Comparison of ENCODE assay signal across 14 cellular contexts in the genomic region with DNA sequence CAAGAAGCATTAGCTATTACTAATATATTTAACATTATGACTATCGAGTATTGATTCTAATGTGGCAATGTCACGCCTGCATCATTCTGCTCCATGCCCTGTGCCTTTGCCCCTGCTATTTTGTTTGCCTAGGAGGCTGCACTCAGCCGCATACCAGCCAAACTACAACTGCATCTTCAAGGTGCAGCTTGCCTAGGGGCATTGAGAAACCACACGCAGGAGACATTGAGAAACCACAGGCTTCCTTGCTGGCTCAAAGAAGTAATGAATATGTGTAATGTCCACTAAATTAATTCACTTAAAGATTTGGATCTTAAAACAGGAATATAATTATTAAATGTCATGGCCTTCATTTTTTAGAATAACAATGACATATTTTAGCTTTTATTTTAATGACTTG.
DNase-seq lines count a peak whose midpoint lies in the region; ATAC-seq and TF ChIP-seq lines count a peak whose summit lies in the region.
"Had no signal": no experiment of that assay in that cellular context is flagged by ENCODE, and none has a peak within 500 bp of the region (broad histone marks: within the 10 kb centered on the region; RNA-seq: fewer than 3 reads in every experiment).

No MANE protein-coding gene starts in this region.

- H3K9me3 Mint-ChIP-seq in MCF 10A (ENCODE audit: unreplicated experiment): no peaks in the 10 kb centered on the region

- no peak overlapping the region for H3K23ac ChIP-seq in trophoblast cell (ENCODE audit: low read length)

- no peak overlapping the region for H2AK5ac ChIP-seq in trophoblast cell (ENCODE audit: low read length)

- no peak overlapping the region for H3K4me2 ChIP-seq in trophoblast cell (ENCODE audit: low read length)

- no peak overlapping the region for H2AFZ ChIP-seq in trophoblast cell (ENCODE audit: insufficient read depth, low read length, poor library complexity)

- ATAC-seq in esophagus mucosa: no peak
- no peak for ATAC-seq in GM21723 (IDR thresholded peaks at IDR 0.05; ENCODE audit: unreplicated experiment)
- ATAC-seq: CD8-positive, alpha-beta T cell had no signal

- no peak overlapping the region for H3K27ac ChIP-seq in breast epithelium
- H3K27ac ChIP-seq in RWPE1: no peak overlapping the region
- no peak overlapping the region for H3K27ac ChIP-seq in trophoblast cell (ENCODE audit: low read depth, low read length)
- H3K27ac ChIP-seq: 22Rv1 had no signal

- no peak overlapping the region for H2BK12ac ChIP-seq in trophoblast cell (ENCODE audit: low read length)

- H2BK5ac ChIP-seq in trophoblast cell (ENCODE audit: low read depth, low read length, poor library complexity): no peak overlapping the region

- no peak overlapping the region for H2BK120ac ChIP-seq in trophoblast cell (ENCODE audit: insufficient read depth, low read length, poor library complexity)

- H3K9ac ChIP-seq in trophoblast cell (ENCODE audit: low read length): no peak overlapping the region

- no peak overlapping the region for H3K4me3 ChIP-seq in breast epithelium
- no peak overlapping the region for H3K4me3 ChIP-seq in epithelial cell of esophagus (ENCODE audit: low read length)
- no peak overlapping the region for H3K4me3 ChIP-seq in trophoblast cell (ENCODE audit: low read depth, low read length)
- H3K4me3 ChIP-seq: HAP-1 had no signal

- no TSS peak for BruUV-seq in MCF 10A (replicated peaks; lab: Mats Ljungman, UMichigan)

- no peak overlapping the region for H3K27ac Mint-ChIP-seq in MCF 10A (ENCODE audit: low read depth, unreplicated experiment)
- H3K27ac Mint-ChIP-seq: CD14-positive monocyte; CD8-positive, alpha-beta T cell had no signal

- POLR2A ChIA-PET in MCF 10A (lab: Yijun Ruan, JAX): interaction anchor here (0.7 to 0.9 kb wide), 2 partner anchors 362 to 586 kb away, joined by 3 read pairs; no protein-coding TSS in a partner anchor
- POLR2A ChIA-PET in RWPE1 (lab: Yijun Ruan, JAX; ENCODE audit: low non-redundant PET): no interaction called here

- H3K79me1 ChIP-seq in trophoblast cell (ENCODE audit: low read length): no peaks in the 10 kb centered on the region

- TF ChIP-seq CTCF in MCF 10A (IDR thresholded peaks at IDR 0.05; ENCODE audit: unreplicated experiment) (no peak), breast epithelium (IDR thresholded peaks at IDR 0.05) (no peak), RWPE1 (conservative IDR thresholded peaks at IDR 0.05; ENCODE audit: low read depth) (no peak), epithelial cell of esophagus (IDR thresholded peaks at IDR 0.05; ENCODE audit: insufficient read depth, low read depth, low read length, missing control alignments) (no peak)

- H4K91ac ChIP-seq in trophoblast cell (ENCODE audit: low read depth, low read length): no peak overlapping the region

- no peaks in the 10 kb centered on the region for H3K36me3 Mint-ChIP-seq in MCF 10A (ENCODE audit: insufficient read depth, unreplicated experiment)
- H3K36me3 Mint-ChIP-seq: CD14-positive monocyte; CD8-positive, alpha-beta T cell had no signal

- H3K27me3 Mint-ChIP-seq in MCF 10A (ENCODE audit: insufficient read depth, unreplicated experiment): no peaks in the 10 kb centered on the region

- CTCF ChIA-PET in MCF 10A (lab: Yijun Ruan, JAX): interaction anchor here (0.6 to 0.8 kb wide), 2 partner anchors 9 to 10 kb away, joined by 3 to 4 read pairs; no protein-coding TSS in a partner anchor
- CTCF ChIA-PET in RWPE1 (lab: Yijun Ruan, JAX): interaction anchor here (0.6 kb wide), 1 partner anchor 835 kb away, joined by 3 read pairs; no protein-coding TSS in a partner anchor

- H3K79me2 ChIP-seq in trophoblast cell (ENCODE audit: control insufficient read depth, insufficient read depth, low read length, poor library complexity): no peaks in the 10 kb centered on the region

- H4K12ac ChIP-seq in trophoblast cell (ENCODE audit: low read depth, low read length): no peak overlapping the region

- H3K9me3 ChIP-seq in breast epithelium (peaks cover 0 to 3% of the 10 kb centered on the region in 2 donors), trophoblast cell (ENCODE audit: insufficient read depth, low read depth, low read length) (peaks cover 5% of the 10 kb centered on the region)
- H3K9me3 ChIP-seq: HAP-1 had no signal

- no peak overlapping the region for H3K4me3 Mint-ChIP-seq in MCF 10A (ENCODE audit: unreplicated experiment)
- H3K4me3 Mint-ChIP-seq: CD14-positive monocyte; CD8-positive, alpha-beta T cell had no signal

- H3K4me1 ChIP-seq in breast epithelium (no peaks in the 10 kb centered on the region), trophoblast cell (ENCODE audit: control insufficient read depth in 1 of 2, insufficient read depth in 2 of 2, low read length in 2 of 2) (peaks cover 0 to 2% of the 10 kb centered on the region in 2 experiments)
- H3K4me1 ChIP-seq: HAP-1 had no signal

- H3K14ac ChIP-seq in trophoblast cell (ENCODE audit: low read length): no peak overlapping the region

- no peak for TF ChIP-seq POLR2A in breast epithelium (IDR thresholded peaks at IDR 0.05)

- H3K36me3 ChIP-seq in breast epithelium: no peaks in the 10 kb centered on the region
- no peaks in the 10 kb centered on the region for H3K36me3 ChIP-seq in trophoblast cell (ENCODE audit: control insufficient read depth in 1 of 2, insufficient read depth in 2 of 2, low read length in 2 of 2)
- H3K36me3 ChIP-seq: HAP-1 had no signal

- no peak overlapping the region for H4K8ac ChIP-seq in trophoblast cell (ENCODE audit: low read depth, low read length)

- WGBS in trophoblast cell (ENCODE audit: extremely low coverage, insufficient coverage, insufficient read length): no CpG with 5 or more reads among the region's 4 CpGs

- intact Hi-C loops in MCF 10A (cut with micrococcal nuclease): loop anchor here (10.0 kb wide), 2 partner anchors 235 to 375 kb away; no protein-coding TSS in a partner anchor
- intact Hi-C loops in breast epithelium (cut with DNase I; ENCODE audit: low total_unique reads): no loop called here

- no peak overlapping the region for H3K18ac ChIP-seq in trophoblast cell (ENCODE audit: low read length)

- no peaks in the 10 kb centered on the region for H3K27me3 ChIP-seq in breast epithelium
- H3K27me3 ChIP-seq in trophoblast cell (ENCODE audit: insufficient read depth, low read length): no peaks in the 10 kb centered on the region

- H3K4me1 Mint-ChIP-seq in MCF 10A (ENCODE audit: insufficient read depth, unreplicated experiment): peaks cover 7% of the 10 kb centered on the region
- H3K4me1 Mint-ChIP-seq: CD14-positive monocyte had no signal

- no peak overlapping the region for H3K4ac ChIP-seq in trophoblast cell (ENCODE audit: low read depth, low read length)

- DNase-seq in MCF 10A (ENCODE audit: unreplicated experiment): peak; percentile 73
- DNase-seq in breast epithelium (ENCODE audit: low spot score in 2 of 2): no peak
- peak; percentile 13 for DNase-seq in RWPE1 (ENCODE audit: low spot score)
- peak; percentile 87 for DNase-seq in epithelial cell of esophagus (ENCODE audit: low read depth)
- peak; percentile 81 to 90 for DNase-seq in trophoblast cell
- no peak for DNase-seq in epidermal melanocyte (ENCODE audit: insufficient read length, low spot score)
- DNase-seq: CD8-positive, alpha-beta T cell; COR-L47; GDM1 had no signal

Comparison
In these comparisons a context has a peak if more than half of its experiments do, and no peak if none do; other contexts are left out.
1. DNase-seq: peak in MCF 10A (single experiment), RWPE1 (single experiment), epithelial cell of esophagus (single experiment) and trophoblast cell (2 of 2); none in breast epithelium (0 of 2) and epidermal melanocyte (single experiment).